ENCODE assay signal across 17 cellular contexts in genomic region chr18:67651438-67651837, GRCh38.
A peak's percentile ranks its signal among the peaks of the same experiment; 100 is the strongest.
DNase-seq lines count a peak whose midpoint lies in the region; ATAC-seq and TF ChIP-seq lines count a peak whose summit lies in the region.
"Had no signal": no experiment of that assay in that cellular context is flagged by ENCODE, and none has a peak within 500 bp of the region (broad histone marks: within the 10 kb centered on the region; RNA-seq: fewer than 3 reads in every experiment).

No MANE protein-coding gene starts in this region.

- intact Hi-C loops in sciatic nerve (cut with DNase I), result no loop called here

- DNase-seq in GM03348 (ENCODE audit: low spot score) (peak; percentile 33), cardiac fibroblast (ENCODE audit: low read depth in 2 of 2) (peak; percentile 46 to 77), iPS-NIHi11 (ENCODE audit: low spot score) (peak; percentile 17), sciatic nerve (ENCODE audit: low spot score) (no peak), ecto neural progenitor cell (ENCODE audit: low spot score) (no peak), NCI-H1417 treated with DMSO at 0.1 percent for 48 hours (lab: John Stamatoyannopoulos, UW) (no peak), Kasumi-1 (lab: John Stamatoyannopoulos, UW) (no peak)
- DNase-seq: activated gamma-delta T cell treated with Interleukin-2 at 50 U/mL for 16 hours; anterior cingulate cortex; CD8-positive, alpha-beta memory T cell; DND-41; naive thymus-derived CD8-positive, alpha-beta T cell; NCI-H187 treated with DMSO at 0.1 percent for 48 hours; stimulated activated naive CD8-positive, alpha-beta T cell treated with anti-CD3 and anti-CD28 coated beads, Interleukin-15, Interleukin-2, amounts not matched to agents 100 U/mL and 50 U/mL, for 24 hours; T-cell had no signal

- peak; percentile 75 for ATAC-seq in sciatic nerve
- no peak for ATAC-seq in GM21447 (IDR thresholded peaks at IDR 0.05; ENCODE audit: unreplicated experiment)
- ATAC-seq: naive thymus-derived CD8-positive, alpha-beta T cell; stimulated activated naive CD8-positive, alpha-beta T cell treated with anti-CD3 and anti-CD28 coated beads, Interleukin-15, Interleukin-2, amounts not matched to agents 100 U/mL and 50 U/mL, for 24 hours; T-cell had no signal

- H3K4me3 ChIP-seq in cardiac fibroblast (replicated peaks in 1 of 2; ENCODE audit: low read depth in 2 of 2, low read length in 2 of 2), result no peak overlapping the region
- H3K4me3 ChIP-seq: HAP-1 had no signal

- no peak for TF ChIP-seq CTCF in cardiac fibroblast (IDR thresholded peaks at IDR 0.05; ENCODE audit: low read depth, low read length)

Comparison
In these comparisons a context has a peak if more than half of its experiments do, and no peak if none do; other contexts are left out.
1. DNase-seq: peak in GM03348 (single experiment), cardiac fibroblast (2 of 2) and iPS-NIHi11 (single experiment); none in sciatic nerve (single experiment), ecto neural progenitor cell (single experiment), NCI-H1417 treated with DMSO at 0.1 percent for 48 hours (single experiment) and Kasumi-1 (0 of 2).